Comparison of ENCODE assay signal across 24 cellular contexts in the genomic region with DNA sequence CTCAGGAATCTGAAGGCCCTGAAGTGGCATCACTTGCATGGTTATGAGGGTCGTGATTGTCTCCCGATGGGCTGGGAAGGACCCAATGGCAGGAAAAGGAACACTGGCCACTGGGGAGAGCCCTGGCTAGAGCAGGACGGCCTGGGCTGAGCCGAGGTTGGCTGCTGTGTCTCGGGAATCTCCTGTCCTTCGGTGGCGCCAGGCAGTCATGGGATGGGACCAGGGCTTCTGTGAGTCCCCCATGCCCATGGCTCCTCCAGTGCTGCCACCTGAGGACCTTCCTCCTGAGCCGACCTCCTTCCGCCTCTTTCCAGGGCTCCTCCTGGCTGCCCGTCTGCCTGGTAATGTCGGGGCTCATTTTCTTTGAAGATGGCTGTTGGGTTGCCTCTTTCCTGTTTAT.
"Had no signal": no experiment of that assay in that cellular context is flagged by ENCODE, and none has a peak within 500 bp of the region (broad histone marks: within the 10 kb centered on the region; RNA-seq: fewer than 3 reads in every experiment).

No MANE protein-coding gene starts in this region.

- H3K27ac Mint-ChIP-seq: naive thymus-derived CD4-positive, alpha-beta T cell; progenitor cell of endocrine pancreas; stimulated activated memory B cell treated with anti-CD40 and anti-IgM and Interleukin-4, amounts not matched to agents 10 μg/mL and 1 μg/mL and 100 μg/mL, for 72 hours; type B pancreatic cell had no signal

- H3K4me3 Mint-ChIP-seq: naive thymus-derived CD4-positive, alpha-beta T cell; stimulated activated memory B cell treated with anti-CD40 and anti-IgM and Interleukin-4, amounts not matched to agents 10 μg/mL and 1 μg/mL and 100 μg/mL, for 72 hours; type B pancreatic cell had no signal

- DNase-seq: effector CD4-positive, alpha-beta T cell; gastrocnemius medialis; head of caudate nucleus; mammary epithelial cell; mesendoderm; midbrain; stimulated activated CD4-positive, alpha-beta T cell treated with anti-CD3 and anti-CD28 coated beads, Interleukin-2, amount 100 ng/mL, for 24 hours; stimulated activated CD4-positive, alpha-beta T cell treated with anti-CD3 and anti-CD28 coated beads, Interleukin-4, amount 100 ng/mL, for 24 hours; stimulated activated naive CD8-positive, alpha-beta T cell treated with anti-CD3 and anti-CD28 coated beads, Interleukin-15, Interleukin-2, amounts not matched to agents 100 U/mL and 50 U/mL, for 24 hours; testis had no signal

- H3K27me3 ChIP-seq: gastrocnemius medialis, neutrophil, pancreas, right lobe of liver, testis had no signal

- H3K27ac ChIP-seq: dorsolateral prefrontal cortex, gastrocnemius medialis, neutrophil, pancreas, right lobe of liver, testis, tibial artery had no signal

- FAIRE-seq: colon, keratinocyte, pancreas, urothelium cell line had no signal

- H3K4me3 ChIP-seq: dorsolateral prefrontal cortex, gastrocnemius medialis, pancreas, right lobe of liver, smooth muscle cell, testis, tibial artery had no signal

- H3K4me1 Mint-ChIP-seq: stimulated activated memory B cell treated with anti-CD40 and anti-IgM and Interleukin-4, amounts not matched to agents 10 μg/mL and 1 μg/mL and 100 μg/mL, for 72 hours had no signal

- ATAC-seq: gastrocnemius medialis; left lobe of liver; naive thymus-derived CD4-positive, alpha-beta T cell; pancreas; right lobe of liver; stimulated activated memory B cell treated with anti-CD40 and anti-IgM and Interleukin-4, amounts not matched to agents 10 μg/mL and 1 μg/mL and 100 μg/mL, for 72 hours; stimulated activated naive CD8-positive, alpha-beta T cell treated with anti-CD3 and anti-CD28 coated beads, Interleukin-15, Interleukin-2, amounts not matched to agents 100 U/mL and 50 U/mL, for 24 hours had no signal

- H3K9me3 Mint-ChIP-seq: naive thymus-derived CD4-positive, alpha-beta T cell; type B pancreatic cell had no signal

- H3K9me3 ChIP-seq: gastrocnemius medialis, neutrophil, pancreas, right lobe of liver, testis, tibial artery had no signal

- H3K36me3 ChIP-seq: gastrocnemius medialis, neutrophil, pancreas, right lobe of liver, tibial artery had no signal

- H3K36me3 Mint-ChIP-seq: naive thymus-derived CD4-positive, alpha-beta T cell; stimulated activated memory B cell treated with anti-CD40 and anti-IgM and Interleukin-4, amounts not matched to agents 10 μg/mL and 1 μg/mL and 100 μg/mL, for 72 hours; type B pancreatic cell had no signal

- H3K4me1 ChIP-seq: gastrocnemius medialis, pancreas, right lobe of liver, testis, tibial artery had no signal
